ENCODE assay signal across 16 cellular contexts in genomic region chr12:97335093-97335492, GRCh38.
DNase-seq lines count a peak whose midpoint lies in the region; ATAC-seq and TF ChIP-seq lines count a peak whose summit lies in the region.
"Had no signal": no experiment of that assay in that cellular context is flagged by ENCODE, and none has a peak within 500 bp of the region (broad histone marks: within the 10 kb centered on the region; RNA-seq: fewer than 3 reads in every experiment).

No MANE protein-coding gene starts in this region.

- DNase-seq in NCI-H1417 treated with DMSO at 0.1 percent for 48 hours (lab: John Stamatoyannopoulos, UW): peak; percentile 14
- peak; percentile 21 for DNase-seq in NCI-H774 (lab: John Stamatoyannopoulos, UW)
- DNase-seq in body of pancreas: no peak
- no peak for DNase-seq in neural progenitor cell (ENCODE audit: low spot score)
- no peak for DNase-seq in anterior cingulate cortex (lab: John Stamatoyannopoulos, UW)
- no peak for DNase-seq in BE2C
- DNase-seq: ACHN; Calu3; CD4-positive, alpha-beta memory T cell; DMS79 treated with DMSO at 0.1 percent for 48 hours; GF-D8; GM23248; HCEC 1CT had no signal

- peaks cover 4% of the 10 kb centered on the region for H3K27me3 Mint-ChIP-seq in neural progenitor cell (ENCODE audit: insufficient read depth, low read depth)

- TF ChIP-seq CTCF in body of pancreas (IDR thresholded peaks at IDR 0.05): no peak
- TF ChIP-seq CTCF in neural progenitor cell (IDR thresholded peaks at IDR 0.05): no peak
- no peak for TF ChIP-seq CTCF in BE2C (IDR thresholded peaks at IDR 0.05; ENCODE audit: low read depth, low read length)

- WGBS in body of pancreas, 2 donors: 10 to 23% methylated on average over 3 of the region's 3 CpGs

- no peak overlapping the region for H3K9ac ChIP-seq in neural progenitor cell
- H3K9ac ChIP-seq: GM23248 had no signal

- H3K9me3 Mint-ChIP-seq in neural progenitor cell: peaks cover 3% of the 10 kb centered on the region
- H3K9me3 Mint-ChIP-seq: CD4-positive, alpha-beta memory T cell had no signal

- no peak overlapping the region for H3K27ac Mint-ChIP-seq in neural progenitor cell
- H3K27ac Mint-ChIP-seq: CD4-positive, alpha-beta memory T cell had no signal

- no peaks in the 10 kb centered on the region for H3K9me3 ChIP-seq in body of pancreas
- no peaks in the 10 kb centered on the region for H3K9me3 ChIP-seq in neural progenitor cell (ENCODE audit: low read depth)
- no peaks in the 10 kb centered on the region for H3K9me3 ChIP-seq in BE2C

- no peaks in the 10 kb centered on the region for H3F3A ChIP-seq in neural progenitor cell (ENCODE audit: low read depth)

- no peak overlapping the region for H3K4me3 Mint-ChIP-seq in neural progenitor cell
- H3K4me3 Mint-ChIP-seq: CD4-positive, alpha-beta memory T cell had no signal

- H3K27ac ChIP-seq in body of pancreas (no peak overlapping the region), neural progenitor cell (no peak overlapping the region)
- H3K27ac ChIP-seq: C4-2B, GM23248, HL-60 had no signal

- peaks cover 13% of the 10 kb centered on the region for H3K4me1 Mint-ChIP-seq in neural progenitor cell
- H3K4me1 Mint-ChIP-seq: CD4-positive, alpha-beta memory T cell had no signal

- no peaks in the 10 kb centered on the region for H3K36me3 ChIP-seq in body of pancreas (replicated peaks in 1 of 2; ENCODE audit: insufficient read depth in 1 of 2, low read depth in 2 of 2)
- H3K36me3 ChIP-seq in neural progenitor cell: no peaks in the 10 kb centered on the region
- no peaks in the 10 kb centered on the region for H3K36me3 ChIP-seq in BE2C

- H4K20me1 ChIP-seq in neural progenitor cell (ENCODE audit: low read depth): no peaks in the 10 kb centered on the region

- H3K79me2 ChIP-seq in neural progenitor cell (ENCODE audit: low read depth): no peaks in the 10 kb centered on the region

- ATAC-seq in body of pancreas: peak; percentile 27
- no peak for ATAC-seq in GM18511 (IDR thresholded peaks at IDR 0.05; ENCODE audit: unreplicated experiment)

- H2AFZ ChIP-seq in neural progenitor cell (replicated peaks): no peak overlapping the region
- H2AFZ ChIP-seq: GM23248 had no signal

- H3K36me3 Mint-ChIP-seq in neural progenitor cell: peaks cover 2% of the 10 kb centered on the region
- H3K36me3 Mint-ChIP-seq: CD4-positive, alpha-beta memory T cell had no signal

- intact Hi-C loops in body of pancreas (cut with DNase I): no loop called here

- H3K4me3 ChIP-seq in body of pancreas: no peak overlapping the region
- H3K4me3 ChIP-seq in neural progenitor cell: no peak overlapping the region
- no peak overlapping the region for H3K4me3 ChIP-seq in BE2C (ENCODE audit: low read depth, low read length)
- H3K4me3 ChIP-seq: GM23248 had no signal

- H3K4me1 ChIP-seq in body of pancreas (no peaks in the 10 kb centered on the region), neural progenitor cell (peaks cover 20% of the 10 kb centered on the region), BE2C (no peaks in the 10 kb centered on the region)

- no peak for TF ChIP-seq POLR2A in body of pancreas (IDR thresholded peaks at IDR 0.05)

- H3K27me3 ChIP-seq in body of pancreas: no peaks in the 10 kb centered on the region
- H3K27me3 ChIP-seq in neural progenitor cell: no peaks in the 10 kb centered on the region
- no peaks in the 10 kb centered on the region for H3K27me3 ChIP-seq in BE2C

- H3K4me2 ChIP-seq in neural progenitor cell: no peak overlapping the region

Comparison
In these comparisons a context has a peak if more than half of its experiments do, and no peak if none do; other contexts are left out.
1. DNase-seq: peak in NCI-H1417 treated with DMSO at 0.1 percent for 48 hours (single experiment) and NCI-H774 (single experiment); none in body of pancreas (0 of 4), neural progenitor cell (single experiment), anterior cingulate cortex (0 of 58) and BE2C (single experiment).